ENCODE assay signal across 22 cellular contexts in the genomic region with DNA sequence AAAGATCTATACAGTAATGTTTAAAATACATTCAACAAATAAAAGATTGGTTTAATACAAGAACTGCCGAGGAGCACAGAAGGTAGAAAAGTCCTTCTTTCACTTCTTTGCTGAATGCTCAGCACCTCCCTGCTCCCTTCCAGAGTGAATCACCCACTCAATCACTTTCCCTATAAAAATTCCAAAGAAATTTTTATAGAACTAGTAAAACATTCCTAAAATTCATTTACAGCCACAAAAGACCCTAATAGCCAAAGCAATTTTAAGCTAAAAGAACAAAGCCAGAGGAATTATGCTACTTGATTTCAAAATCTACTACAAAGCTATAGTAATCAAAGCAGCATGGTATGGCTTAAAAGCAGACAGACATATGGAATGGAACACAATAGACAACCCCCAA.
"Had no signal": no experiment of that assay in that cellular context is flagged by ENCODE, and none has a peak within 500 bp of the region (broad histone marks: within the 10 kb centered on the region; RNA-seq: fewer than 3 reads in every experiment).

No MANE protein-coding gene starts in this region.

- H3K4me1 Mint-ChIP-seq: activated naive CD4-positive, alpha-beta T cell treated with anti-CD3 and anti-CD28 coated beads, Interleukin-2, amount 50 U/mL, for 24 hours; stimulated activated naive CD8-positive, alpha-beta T cell treated with anti-CD3 and anti-CD28 coated beads, Interleukin-15, amount 100 ng/mL, for 72 hours had no signal

- H3K27ac Mint-ChIP-seq: activated naive CD4-positive, alpha-beta T cell treated with anti-CD3 and anti-CD28 coated beads, Interleukin-2, amount 50 U/mL, for 24 hours; activated T-cell treated with anti-CD3 and anti-CD28 coated beads, Interleukin-2, amount 50 U/mL, for 72 hours; dendritic cell treated with granulocyte-macrophage colony-stimulating factor and Interleukin-4, amounts not matched to agents 40 ng/mL and 50 ng/mL, for 4 days; nephron progenitor cell; progenitor cell of endocrine pancreas; stimulated activated naive CD8-positive, alpha-beta T cell treated with anti-CD3 and anti-CD28 coated beads, Interleukin-15, amount 100 ng/mL, for 72 hours had no signal

- H3K9me3 ChIP-seq: gastroesophageal sphincter, left lung, transverse colon, vagina had no signal

- DNase-seq: activated CD4-positive, alpha-beta T cell treated with anti-CD3 and anti-CD28 coated beads for 1 hour; activated CD4-positive, alpha-beta T cell treated with anti-CD3 and anti-CD28 coated beads, Interleukin-2, amount 50 U/mL, for 4 hours; activated gamma-delta T cell; activated T-cell treated with anti-CD3 and anti-CD28 coated beads, Interleukin-2, amount 50 U/mL, for 72 hours; effector CD8-positive, alpha-beta T cell; heart right ventricle; left lung; midbrain; nephron progenitor cell; stimulated activated CD4-positive, alpha-beta T cell treated with anti-CD3 and anti-CD28 coated beads, Interleukin-15, amount 100 ng/mL, for 24 hours; stimulated activated CD4-positive, alpha-beta T cell treated with anti-CD3 and anti-CD28 coated beads, Interleukin-2, amount 100 ng/mL, for 48 hours; stimulated activated naive CD8-positive, alpha-beta T cell treated with anti-CD3 and anti-CD28 coated beads, Interleukin-15, amount 100 ng/mL, for 72 hours; transverse colon had no signal

- H3K4me1 ChIP-seq: gastroesophageal sphincter, heart right ventricle, left lung, suprapubic skin, transverse colon, vagina had no signal

- H3K36me3 Mint-ChIP-seq: activated naive CD4-positive, alpha-beta T cell treated with anti-CD3 and anti-CD28 coated beads, Interleukin-2, amount 50 U/mL, for 24 hours had no signal

- H3K9me3 Mint-ChIP-seq: activated naive CD4-positive, alpha-beta T cell treated with anti-CD3 and anti-CD28 coated beads, Interleukin-2, amount 50 U/mL, for 24 hours; dendritic cell treated with granulocyte-macrophage colony-stimulating factor and Interleukin-4, amounts not matched to agents 40 ng/mL and 50 ng/mL, for 4 days had no signal

- ATAC-seq: activated T-cell treated with anti-CD3 and anti-CD28 coated beads, Interleukin-2, amount 50 U/mL, for 72 hours; esophagus mucosa; gastroesophageal sphincter; heart right ventricle; left lung; stimulated activated naive CD8-positive, alpha-beta T cell treated with anti-CD3 and anti-CD28 coated beads, Interleukin-15, amount 100 ng/mL, for 72 hours had no signal

- H3K4me3 Mint-ChIP-seq: activated naive CD4-positive, alpha-beta T cell treated with anti-CD3 and anti-CD28 coated beads, Interleukin-2, amount 50 U/mL, for 24 hours; activated T-cell treated with anti-CD3 and anti-CD28 coated beads, Interleukin-2, amount 50 U/mL, for 72 hours; dendritic cell treated with granulocyte-macrophage colony-stimulating factor and Interleukin-4, amounts not matched to agents 40 ng/mL and 50 ng/mL, for 4 days; nephron progenitor cell; stimulated activated naive CD8-positive, alpha-beta T cell treated with anti-CD3 and anti-CD28 coated beads, Interleukin-15, amount 100 ng/mL, for 72 hours had no signal

- H3K36me3 ChIP-seq: cardiac muscle cell, gastroesophageal sphincter, heart right ventricle, left lung, suprapubic skin, transverse colon, vagina had no signal

- H3K27ac ChIP-seq: cardiac muscle cell, gastroesophageal sphincter, heart right ventricle, left lung, suprapubic skin, transverse colon, vagina, VCaP had no signal

- H3K4me3 ChIP-seq: cardiac muscle cell, gastroesophageal sphincter, heart right ventricle, left lung, suprapubic skin, transverse colon, vagina had no signal

- H3K27me3 Mint-ChIP-seq: activated naive CD4-positive, alpha-beta T cell treated with anti-CD3 and anti-CD28 coated beads, Interleukin-2, amount 50 U/mL, for 24 hours; dendritic cell treated with granulocyte-macrophage colony-stimulating factor and Interleukin-4, amounts not matched to agents 40 ng/mL and 50 ng/mL, for 4 days; progenitor cell of endocrine pancreas; stimulated activated naive CD8-positive, alpha-beta T cell treated with anti-CD3 and anti-CD28 coated beads, Interleukin-15, amount 100 ng/mL, for 72 hours had no signal

- H3K27me3 ChIP-seq: cardiac muscle cell, gastroesophageal sphincter, heart right ventricle, left lung, suprapubic skin, transverse colon, vagina had no signal
